1 cellular context compared by ENCODE assay signal in the genomic region with DNA sequence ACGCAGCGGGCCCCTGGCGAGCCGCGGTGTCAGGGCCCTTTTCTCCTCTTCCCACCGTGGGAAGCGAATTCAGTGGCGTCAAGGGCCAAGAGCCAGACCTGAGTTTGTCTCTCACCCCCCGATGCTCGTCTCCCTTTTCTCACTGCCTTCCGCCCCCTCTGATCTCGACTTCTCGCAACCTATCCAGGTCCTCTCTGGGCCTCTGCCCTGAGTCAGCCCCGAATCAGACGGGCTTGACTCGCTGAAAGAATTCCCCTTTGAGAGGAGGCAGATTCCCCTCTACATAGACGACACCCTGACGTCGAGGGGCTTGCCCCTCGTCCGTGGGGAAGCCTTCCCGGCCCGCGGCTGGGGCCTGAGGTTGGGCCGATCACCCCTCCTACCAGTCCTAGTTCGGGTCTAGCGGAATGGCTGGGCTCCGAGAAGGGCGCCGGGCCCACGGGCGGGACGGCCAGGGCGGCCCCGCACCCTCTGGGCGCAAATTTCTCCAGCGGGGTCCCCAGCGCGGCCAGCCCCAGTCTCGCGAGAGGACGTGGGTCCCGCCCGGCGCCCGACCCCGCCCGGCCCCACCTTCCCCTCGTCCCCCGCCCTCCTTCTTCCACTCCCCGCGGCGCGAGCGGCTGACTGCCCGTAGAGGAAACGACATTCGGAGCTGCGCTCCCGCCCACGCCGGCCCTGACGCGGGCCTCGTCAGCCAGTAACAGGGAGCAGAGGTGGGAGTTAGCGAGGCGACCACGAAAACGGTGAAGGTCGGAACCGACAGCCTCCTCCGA.
TF ChIP-seq lines count a peak whose summit lies in the region.

A gene with protein sequence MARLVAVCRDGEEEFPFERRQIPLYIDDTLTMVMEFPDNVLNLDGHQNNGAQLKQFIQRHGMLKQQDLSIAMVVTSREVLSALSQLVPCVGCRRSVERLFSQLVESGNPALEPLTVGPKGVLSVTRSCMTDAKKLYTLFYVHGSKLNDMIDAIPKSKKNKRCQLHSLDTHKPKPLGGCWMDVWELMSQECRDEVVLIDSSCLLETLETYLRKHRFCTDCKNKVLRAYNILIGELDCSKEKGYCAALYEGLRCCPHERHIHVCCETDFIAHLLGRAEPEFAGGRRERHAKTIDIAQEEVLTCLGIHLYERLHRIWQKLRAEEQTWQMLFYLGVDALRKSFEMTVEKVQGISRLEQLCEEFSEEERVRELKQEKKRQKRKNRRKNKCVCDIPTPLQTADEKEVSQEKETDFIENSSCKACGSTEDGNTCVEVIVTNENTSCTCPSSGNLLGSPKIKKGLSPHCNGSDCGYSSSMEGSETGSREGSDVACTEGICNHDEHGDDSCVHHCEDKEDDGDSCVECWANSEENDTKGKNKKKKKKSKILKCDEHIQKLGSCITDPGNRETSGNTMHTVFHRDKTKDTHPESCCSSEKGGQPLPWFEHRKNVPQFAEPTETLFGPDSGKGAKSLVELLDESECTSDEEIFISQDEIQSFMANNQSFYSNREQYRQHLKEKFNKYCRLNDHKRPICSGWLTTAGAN (plus strand): TSS at position 600 of the 773 bp plus-strand sequence. CDS start 806 bp downstream, outside the sequence.

TF ChIP-seq in HepG2, 621 proteins besides CTCF, POLR2A, EP300 and RAD21 (continued from another document):
- TF ChIP-seq, protein P1, sequence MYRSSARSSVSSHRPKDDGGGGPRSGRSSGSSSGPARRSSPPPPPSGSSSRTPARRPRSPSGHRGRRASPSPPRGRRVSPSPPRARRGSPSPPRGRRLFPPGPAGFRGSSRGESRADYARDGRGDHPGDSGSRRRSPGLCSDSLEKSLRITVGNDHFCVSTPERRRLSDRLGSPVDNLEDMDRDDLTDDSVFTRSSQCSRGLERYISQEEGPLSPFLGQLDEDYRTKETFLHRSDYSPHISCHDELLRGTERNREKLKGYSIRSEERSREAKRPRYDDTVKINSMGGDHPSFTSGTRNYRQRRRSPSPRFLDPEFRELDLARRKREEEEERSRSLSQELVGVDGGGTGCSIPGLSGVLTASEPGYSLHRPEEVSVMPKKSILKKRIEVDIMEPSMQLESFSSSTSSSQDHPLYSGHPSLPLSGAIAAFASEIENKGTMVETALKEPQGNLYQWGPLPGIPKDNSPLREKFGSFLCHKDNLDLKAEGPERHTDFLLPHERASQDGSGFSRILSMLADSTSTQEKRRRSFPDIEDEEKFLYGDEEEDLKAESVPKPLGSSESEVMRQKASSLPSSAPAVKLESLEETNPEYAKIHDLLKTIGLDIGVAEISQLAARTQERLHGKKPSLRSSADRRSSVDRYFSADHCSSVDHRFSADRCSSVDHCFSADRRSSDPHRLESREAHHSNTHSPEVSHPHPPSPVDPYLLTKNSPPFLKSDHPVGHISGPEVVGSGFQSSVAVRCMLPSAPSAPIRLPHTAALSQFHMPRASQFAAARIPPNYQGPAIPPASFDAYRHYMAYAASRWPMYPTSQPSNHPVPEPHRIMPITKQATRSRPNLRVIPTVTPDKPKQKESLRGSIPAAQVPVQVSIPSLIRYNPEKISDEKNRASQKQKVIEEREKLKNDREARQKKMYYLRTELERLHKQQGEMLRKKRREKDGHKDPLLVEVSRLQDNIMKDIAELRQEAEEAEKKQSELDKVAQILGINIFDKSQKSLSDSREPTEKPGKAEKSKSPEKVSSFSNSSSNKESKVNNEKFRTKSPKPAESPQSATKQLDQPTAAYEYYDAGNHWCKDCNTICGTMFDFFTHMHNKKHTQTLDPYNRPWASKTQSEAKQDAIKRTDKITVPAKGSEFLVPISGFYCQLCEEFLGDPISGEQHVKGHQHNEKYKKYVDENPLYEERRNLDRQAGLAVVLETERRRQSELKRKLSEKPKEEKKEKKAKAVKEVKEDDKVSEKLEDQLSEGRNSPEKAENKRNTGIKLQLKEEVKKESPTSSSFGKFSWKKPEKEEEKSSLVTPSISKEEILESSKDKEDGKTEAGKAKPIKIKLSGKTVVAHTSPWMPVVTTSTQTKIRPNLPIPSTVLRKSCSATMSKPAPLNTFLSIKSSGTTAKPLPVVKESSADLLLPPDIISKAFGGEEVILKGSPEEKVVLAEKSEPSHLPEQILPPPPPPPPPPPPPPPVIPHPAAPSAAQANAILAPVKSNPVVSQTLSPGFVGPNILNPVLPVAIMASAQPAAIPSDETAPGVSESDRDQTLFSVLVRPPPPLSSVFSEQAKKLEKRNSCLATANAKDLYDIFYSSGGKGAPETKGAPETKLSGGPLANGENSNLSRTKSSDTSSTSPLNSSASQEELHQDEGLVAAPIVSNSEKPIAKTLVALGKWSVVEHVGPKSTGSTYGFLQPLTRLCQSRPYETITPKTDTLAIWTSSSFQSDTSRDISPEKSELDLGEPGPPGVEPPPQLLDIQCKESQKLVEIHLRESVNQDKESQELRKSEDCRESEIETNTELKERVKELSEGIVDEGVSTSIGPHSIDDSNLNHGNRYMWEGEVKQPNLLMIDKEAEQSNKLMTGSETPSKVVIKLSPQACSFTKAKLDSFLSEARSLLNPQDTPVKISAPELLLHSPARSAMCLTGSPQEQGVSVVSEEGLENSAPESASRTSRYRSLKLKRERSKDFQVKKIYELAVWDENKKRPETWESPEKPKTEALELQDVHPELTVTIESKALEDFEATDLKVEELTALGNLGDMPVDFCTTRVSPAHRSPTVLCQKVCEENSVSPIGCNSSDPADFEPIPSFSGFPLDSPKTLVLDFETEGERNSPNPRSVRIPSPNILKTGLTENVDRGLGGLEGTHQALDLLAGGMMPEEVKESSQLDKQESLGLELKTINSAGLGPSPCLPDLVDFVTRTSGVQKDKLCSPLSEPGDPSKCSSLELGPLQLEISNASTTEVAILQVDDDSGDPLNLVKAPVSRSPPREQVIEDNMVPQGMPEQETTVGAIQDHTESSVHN (CRISPR knock-in tag; IDR thresholded peaks at IDR 0.05), result 0 out of 2 replicates have a peak, but pooled peaks have one; percentile 50
- TF ChIP-seq, protein P2, sequence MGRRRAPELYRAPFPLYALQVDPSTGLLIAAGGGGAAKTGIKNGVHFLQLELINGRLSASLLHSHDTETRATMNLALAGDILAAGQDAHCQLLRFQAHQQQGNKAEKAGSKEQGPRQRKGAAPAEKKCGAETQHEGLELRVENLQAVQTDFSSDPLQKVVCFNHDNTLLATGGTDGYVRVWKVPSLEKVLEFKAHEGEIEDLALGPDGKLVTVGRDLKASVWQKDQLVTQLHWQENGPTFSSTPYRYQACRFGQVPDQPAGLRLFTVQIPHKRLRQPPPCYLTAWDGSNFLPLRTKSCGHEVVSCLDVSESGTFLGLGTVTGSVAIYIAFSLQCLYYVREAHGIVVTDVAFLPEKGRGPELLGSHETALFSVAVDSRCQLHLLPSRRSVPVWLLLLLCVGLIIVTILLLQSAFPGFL (CRISPR knock-in tag; IDR thresholded peaks at IDR 0.05), result no peak
- TF ChIP-seq, protein P3, sequence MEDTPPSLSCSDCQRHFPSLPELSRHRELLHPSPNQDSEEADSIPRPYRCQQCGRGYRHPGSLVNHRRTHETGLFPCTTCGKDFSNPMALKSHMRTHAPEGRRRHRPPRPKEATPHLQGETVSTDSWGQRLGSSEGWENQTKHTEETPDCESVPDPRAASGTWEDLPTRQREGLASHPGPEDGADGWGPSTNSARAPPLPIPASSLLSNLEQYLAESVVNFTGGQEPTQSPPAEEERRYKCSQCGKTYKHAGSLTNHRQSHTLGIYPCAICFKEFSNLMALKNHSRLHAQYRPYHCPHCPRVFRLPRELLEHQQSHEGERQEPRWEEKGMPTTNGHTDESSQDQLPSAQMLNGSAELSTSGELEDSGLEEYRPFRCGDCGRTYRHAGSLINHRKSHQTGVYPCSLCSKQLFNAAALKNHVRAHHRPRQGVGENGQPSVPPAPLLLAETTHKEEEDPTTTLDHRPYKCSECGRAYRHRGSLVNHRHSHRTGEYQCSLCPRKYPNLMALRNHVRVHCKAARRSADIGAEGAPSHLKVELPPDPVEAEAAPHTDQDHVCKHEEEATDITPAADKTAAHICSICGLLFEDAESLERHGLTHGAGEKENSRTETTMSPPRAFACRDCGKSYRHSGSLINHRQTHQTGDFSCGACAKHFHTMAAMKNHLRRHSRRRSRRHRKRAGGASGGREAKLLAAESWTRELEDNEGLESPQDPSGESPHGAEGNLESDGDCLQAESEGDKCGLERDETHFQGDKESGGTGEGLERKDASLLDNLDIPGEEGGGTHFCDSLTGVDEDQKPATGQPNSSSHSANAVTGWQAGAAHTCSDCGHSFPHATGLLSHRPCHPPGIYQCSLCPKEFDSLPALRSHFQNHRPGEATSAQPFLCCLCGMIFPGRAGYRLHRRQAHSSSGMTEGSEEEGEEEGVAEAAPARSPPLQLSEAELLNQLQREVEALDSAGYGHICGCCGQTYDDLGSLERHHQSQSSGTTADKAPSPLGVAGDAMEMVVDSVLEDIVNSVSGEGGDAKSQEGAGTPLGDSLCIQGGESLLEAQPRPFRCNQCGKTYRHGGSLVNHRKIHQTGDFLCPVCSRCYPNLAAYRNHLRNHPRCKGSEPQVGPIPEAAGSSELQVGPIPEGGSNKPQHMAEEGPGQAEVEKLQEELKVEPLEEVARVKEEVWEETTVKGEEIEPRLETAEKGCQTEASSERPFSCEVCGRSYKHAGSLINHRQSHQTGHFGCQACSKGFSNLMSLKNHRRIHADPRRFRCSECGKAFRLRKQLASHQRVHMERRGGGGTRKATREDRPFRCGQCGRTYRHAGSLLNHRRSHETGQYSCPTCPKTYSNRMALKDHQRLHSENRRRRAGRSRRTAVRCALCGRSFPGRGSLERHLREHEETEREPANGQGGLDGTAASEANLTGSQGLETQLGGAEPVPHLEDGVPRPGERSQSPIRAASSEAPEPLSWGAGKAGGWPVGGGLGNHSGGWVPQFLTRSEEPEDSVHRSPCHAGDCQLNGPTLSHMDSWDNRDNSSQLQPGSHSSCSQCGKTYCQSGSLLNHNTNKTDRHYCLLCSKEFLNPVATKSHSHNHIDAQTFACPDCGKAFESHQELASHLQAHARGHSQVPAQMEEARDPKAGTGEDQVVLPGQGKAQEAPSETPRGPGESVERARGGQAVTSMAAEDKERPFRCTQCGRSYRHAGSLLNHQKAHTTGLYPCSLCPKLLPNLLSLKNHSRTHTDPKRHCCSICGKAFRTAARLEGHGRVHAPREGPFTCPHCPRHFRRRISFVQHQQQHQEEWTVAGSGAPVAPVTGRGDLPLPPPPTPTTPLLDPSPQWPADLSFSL (CRISPR knock-in tag; IDR thresholded peaks at IDR 0.05), result 0 out of 2 replicates have a peak, but pooled peaks have one; percentile 2
- TF ChIP-seq NR1H2 (CRISPR knock-in tag; IDR thresholded peaks at IDR 0.05; ENCODE audit: borderline replicate concordance, low read depth) (no peak), RXRB (CRISPR knock-in tag; IDR thresholded peaks at IDR 0.05; ENCODE audit: borderline replicate concordance) (no peak; the same call in none of the 2 replicates), RFX5 (IDR thresholded peaks at IDR 0.05; ENCODE audit: low read depth, low read length) (no peak), ZNF335 (CRISPR knock-in tag; IDR thresholded peaks at IDR 0.05) (no peak), MAF1 (CRISPR knock-in tag; IDR thresholded peaks at IDR 0.05; ENCODE audit: borderline replicate concordance) (no peak; the same call in 1 of the 2 replicates)
- TF ChIP-seq, protein P4, sequence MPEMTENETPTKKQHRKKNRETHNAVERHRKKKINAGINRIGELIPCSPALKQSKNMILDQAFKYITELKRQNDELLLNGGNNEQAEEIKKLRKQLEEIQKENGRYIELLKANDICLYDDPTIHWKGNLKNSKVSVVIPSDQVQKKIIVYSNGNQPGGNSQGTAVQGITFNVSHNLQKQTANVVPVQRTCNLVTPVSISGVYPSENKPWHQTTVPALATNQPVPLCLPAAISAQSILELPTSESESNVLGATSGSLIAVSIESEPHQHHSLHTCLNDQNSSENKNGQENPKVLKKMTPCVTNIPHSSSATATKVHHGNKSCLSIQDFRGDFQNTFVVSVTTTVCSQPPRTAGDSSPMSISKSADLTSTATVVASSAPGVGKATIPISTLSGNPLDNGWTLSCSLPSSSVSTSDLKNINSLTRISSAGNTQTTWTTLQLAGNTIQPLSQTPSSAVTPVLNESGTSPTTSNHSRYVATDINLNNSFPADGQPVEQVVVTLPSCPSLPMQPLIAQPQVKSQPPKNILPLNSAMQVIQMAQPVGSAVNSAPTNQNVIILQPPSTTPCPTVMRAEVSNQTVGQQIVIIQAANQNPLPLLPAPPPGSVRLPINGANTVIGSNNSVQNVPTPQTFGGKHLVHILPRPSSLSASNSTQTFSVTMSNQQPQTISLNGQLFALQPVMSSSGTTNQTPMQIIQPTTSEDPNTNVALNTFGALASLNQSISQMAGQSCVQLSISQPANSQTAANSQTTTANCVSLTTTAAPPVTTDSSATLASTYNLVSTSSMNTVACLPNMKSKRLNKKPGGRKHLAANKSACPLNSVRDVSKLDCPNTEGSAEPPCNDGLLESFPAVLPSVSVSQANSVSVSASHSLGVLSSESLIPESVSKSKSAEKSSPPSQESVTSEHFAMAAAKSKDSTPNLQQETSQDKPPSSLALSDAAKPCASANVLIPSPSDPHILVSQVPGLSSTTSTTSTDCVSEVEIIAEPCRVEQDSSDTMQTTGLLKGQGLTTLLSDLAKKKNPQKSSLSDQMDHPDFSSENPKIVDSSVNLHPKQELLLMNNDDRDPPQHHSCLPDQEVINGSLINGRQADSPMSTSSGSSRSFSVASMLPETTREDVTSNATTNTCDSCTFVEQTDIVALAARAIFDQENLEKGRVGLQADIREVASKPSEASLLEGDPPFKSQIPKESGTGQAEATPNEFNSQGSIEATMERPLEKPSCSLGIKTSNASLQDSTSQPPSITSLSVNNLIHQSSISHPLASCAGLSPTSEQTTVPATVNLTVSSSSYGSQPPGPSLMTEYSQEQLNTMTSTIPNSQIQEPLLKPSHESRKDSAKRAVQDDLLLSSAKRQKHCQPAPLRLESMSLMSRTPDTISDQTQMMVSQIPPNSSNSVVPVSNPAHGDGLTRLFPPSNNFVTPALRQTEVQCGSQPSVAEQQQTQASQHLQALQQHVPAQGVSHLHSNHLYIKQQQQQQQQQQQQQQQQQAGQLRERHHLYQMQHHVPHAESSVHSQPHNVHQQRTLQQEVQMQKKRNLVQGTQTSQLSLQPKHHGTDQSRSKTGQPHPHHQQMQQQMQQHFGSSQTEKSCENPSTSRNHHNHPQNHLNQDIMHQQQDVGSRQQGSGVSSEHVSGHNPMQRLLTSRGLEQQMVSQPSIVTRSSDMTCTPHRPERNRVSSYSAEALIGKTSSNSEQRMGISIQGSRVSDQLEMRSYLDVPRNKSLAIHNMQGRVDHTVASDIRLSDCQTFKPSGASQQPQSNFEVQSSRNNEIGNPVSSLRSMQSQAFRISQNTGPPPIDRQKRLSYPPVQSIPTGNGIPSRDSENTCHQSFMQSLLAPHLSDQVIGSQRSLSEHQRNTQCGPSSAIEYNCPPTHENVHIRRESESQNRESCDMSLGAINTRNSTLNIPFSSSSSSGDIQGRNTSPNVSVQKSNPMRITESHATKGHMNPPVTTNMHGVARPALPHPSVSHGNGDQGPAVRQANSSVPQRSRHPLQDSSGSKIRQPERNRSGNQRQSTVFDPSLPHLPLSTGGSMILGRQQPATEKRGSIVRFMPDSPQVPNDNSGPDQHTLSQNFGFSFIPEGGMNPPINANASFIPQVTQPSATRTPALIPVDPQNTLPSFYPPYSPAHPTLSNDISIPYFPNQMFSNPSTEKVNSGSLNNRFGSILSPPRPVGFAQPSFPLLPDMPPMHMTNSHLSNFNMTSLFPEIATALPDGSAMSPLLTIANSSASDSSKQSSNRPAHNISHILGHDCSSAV (CRISPR knock-in tag; IDR thresholded peaks at IDR 0.05; ENCODE audit: borderline replicate concordance), result no peak
